ENCODE assay signal across 25 cellular contexts in genomic region chr9:90967171-90967570, GRCh38.
A peak's percentile ranks its signal among the peaks of the same experiment; 100 is the strongest.
DNase-seq lines count a peak whose midpoint lies in the region; ATAC-seq and TF ChIP-seq lines count a peak whose summit lies in the region.
"Had no signal": no experiment of that assay in that cellular context is flagged by ENCODE, and none has a peak within 500 bp of the region (broad histone marks: within the 10 kb centered on the region; RNA-seq: fewer than 3 reads in every experiment).

No MANE protein-coding gene starts in this region.

- no peaks in the 10 kb centered on the region for H4K20me1 ChIP-seq in smooth muscle cell (ENCODE audit: low read depth)

- H3K27ac Mint-ChIP-seq in activated T-cell treated with anti-CD3 and anti-CD28 coated beads, Interleukin-2, amount 50 U/mL, for 24 hours = peak overlapping the region; percentile 73
- H3K27ac Mint-ChIP-seq: activated CD8-positive, alpha-beta T cell treated with anti-CD3 and anti-CD28 coated beads, Interleukin-2, amount 10 ng/mL, durations not matched to agents 7 days and 5 days; B cell had no signal

- H3K27ac ChIP-seq in RWPE1 (peak overlapping the region; percentile 45), smooth muscle cell (ENCODE audit: low read depth) (peak overlapping the region; percentile 95), lower lobe of right lung (no peak overlapping the region)
- H3K27ac ChIP-seq: prostate gland, uterus had no signal

- H3K4me3 Mint-ChIP-seq in activated T-cell treated with anti-CD3 and anti-CD28 coated beads, Interleukin-2, amount 50 U/mL, for 24 hours = no peak overlapping the region
- H3K4me3 Mint-ChIP-seq: activated CD8-positive, alpha-beta T cell treated with anti-CD3 and anti-CD28 coated beads, Interleukin-2, amount 10 ng/mL, durations not matched to agents 7 days and 5 days; activated T-cell treated with anti-CD3 and anti-CD28 coated beads, Interleukin-2, amount 50 U/mL, for 4 hours; B cell had no signal

- intact Hi-C loops in cardiac septum (cut with DNase I) (no loop called here), lower lobe of right lung (cut with DNase I) (no loop called here)

- H3K27me3 Mint-ChIP-seq in activated T-cell treated with anti-CD3 and anti-CD28 coated beads, Interleukin-2, amount 50 U/mL, for 24 hours = peaks cover 34% of the 10 kb centered on the region

- H3K27me3 ChIP-seq in smooth muscle cell (ENCODE audit: low read depth) (no peaks in the 10 kb centered on the region), lower lobe of right lung (ENCODE audit: low read depth) (peaks cover 22% of the 10 kb centered on the region)
- H3K27me3 ChIP-seq: uterus had no signal

- H3K4me1 ChIP-seq in smooth muscle cell (ENCODE audit: low read depth) (peaks cover 32% of the 10 kb centered on the region), lower lobe of right lung (peaks cover 13% of the 10 kb centered on the region)
- H3K4me1 ChIP-seq: prostate gland, uterus had no signal

- POLR2A ChIA-PET in RWPE1 (lab: Yijun Ruan, JAX; ENCODE audit: low non-redundant PET) = no interaction called here

- H3K4me2 ChIP-seq in smooth muscle cell = peak overlapping the region; percentile 68

- no peaks in the 10 kb centered on the region for H3K79me2 ChIP-seq in smooth muscle cell (ENCODE audit: low read depth)

- H3K36me3 ChIP-seq in smooth muscle cell (ENCODE audit: low read depth) (no peaks in the 10 kb centered on the region), lower lobe of right lung (no peaks in the 10 kb centered on the region)
- H3K36me3 ChIP-seq: prostate gland, uterus had no signal

- H3K9me3 Mint-ChIP-seq in activated T-cell treated with anti-CD3 and anti-CD28 coated beads, Interleukin-2, amount 50 U/mL, for 24 hours = no peaks in the 10 kb centered on the region
- H3K9me3 Mint-ChIP-seq: activated T-cell treated with anti-CD3 and anti-CD28 coated beads, Interleukin-2, amount 50 U/mL, for 4 hours had no signal

- TF ChIP-seq CTCF in RWPE1 (conservative IDR thresholded peaks at IDR 0.05; ENCODE audit: low read depth) (no peak), smooth muscle cell (IDR thresholded peaks at IDR 0.05; ENCODE audit: borderline replicate concordance, insufficient read depth, poor library complexity, severe bottlenecking) (no peak), lower lobe of right lung (IDR thresholded peaks at IDR 0.05) (no peak)

- no peak overlapping the region for H2AFZ ChIP-seq in smooth muscle cell (ENCODE audit: low read depth)

- ATAC-seq in lower lobe of right lung = no peak
- ATAC-seq in HG03342 (IDR thresholded peaks at IDR 0.05; ENCODE audit: unreplicated experiment) = no peak
- ATAC-seq: activated CD8-positive, alpha-beta T cell treated with anti-CD3 and anti-CD28 coated beads, Interleukin-2, amount 10 ng/mL, durations not matched to agents 7 days and 5 days; K562; Right ventricle myocardium inferior had no signal

- H3F3A ChIP-seq in smooth muscle cell (ENCODE audit: low read depth) = peaks cover 24% of the 10 kb centered on the region

- no peak overlapping the region for H3K4me3 ChIP-seq in smooth muscle cell
- H3K4me3 ChIP-seq in lower lobe of right lung = no peak overlapping the region
- H3K4me3 ChIP-seq: K562, prostate gland, uterus had no signal

- H3K9ac ChIP-seq in smooth muscle cell (ENCODE audit: low read depth) = peak overlapping the region; percentile 78

- CTCF ChIA-PET in RWPE1 (lab: Yijun Ruan, JAX) = interaction anchor here (0.5 kb wide), 1 partner anchor 28 kb away, joined by 3 read pairs; no protein-coding TSS in a partner anchor

- H3K4me1 Mint-ChIP-seq in activated T-cell treated with anti-CD3 and anti-CD28 coated beads, Interleukin-2, amount 50 U/mL, for 24 hours (ENCODE audit: low read depth) = peaks cover 39% of the 10 kb centered on the region

- DNase-seq in activated T-cell treated with anti-CD3 and anti-CD28 coated beads, Interleukin-2, amount 50 U/mL, for 24 hours = no peak
- DNase-seq in activated T-cell treated with anti-CD3 and anti-CD28 coated beads, Interleukin-2, amount 50 U/mL, for 1 hour = no peak
- DNase-seq in RWPE1 (ENCODE audit: low spot score) = no peak
- peak; percentile 39 for DNase-seq in iPS-NIHi11 (ENCODE audit: low spot score)
- no peak for DNase-seq in smooth muscle cell (lab: John Stamatoyannopoulos, UW; ENCODE audit: unreplicated experiment)
- no peak for DNase-seq in cardiac septum (ENCODE audit: low spot score)
- DNase-seq in lower lobe of right lung = no peak
- DNase-seq: activated CD8-positive, alpha-beta T cell treated with anti-CD3 and anti-CD28 coated beads, Interleukin-2, amount 10 ng/mL, durations not matched to agents 7 days and 5 days; activated naive CD4-positive, alpha-beta T cell treated with anti-CD3 and anti-CD28 coated beads, Interleukin-2, amount 50 U/mL, for 16 hours; activated T-cell treated with anti-CD3 and anti-CD28 coated beads, Interleukin-2, amount 50 U/mL, for 4 hours; anterior cingulate cortex; cerebellar nuclear complex; effector memory CD4-positive, alpha-beta T cell; foreskin melanocyte; GF-D8; NCI-H1436; NCI-H446; OCI-M1; T1000; uterus had no signal

- H3K9me3 ChIP-seq in smooth muscle cell (replicated peaks; ENCODE audit: low read depth) = no peaks in the 10 kb centered on the region
- H3K9me3 ChIP-seq in lower lobe of right lung = no peaks in the 10 kb centered on the region
- H3K9me3 ChIP-seq: prostate gland, uterus had no signal

- 56% methylated on average over 8 of the region's 8 CpGs for WGBS in smooth muscle cell (ENCODE audit: low lambda C conversion rate)

- no peaks in the 10 kb centered on the region for H3K36me3 Mint-ChIP-seq in activated T-cell treated with anti-CD3 and anti-CD28 coated beads, Interleukin-2, amount 50 U/mL, for 24 hours (ENCODE audit: low read depth)
